ENCODE assay signal across 10 cellular contexts in genomic region chr13:111005808-111006494, GRCh38.
A peak's percentile ranks its signal among the peaks of the same experiment; 100 is the strongest.
DNase-seq lines count a peak whose midpoint lies in the region; TF ChIP-seq lines count a peak whose summit lies in the region.
"Had no signal": no experiment of that assay in that cellular context is flagged by ENCODE, and none has a peak within 500 bp of the region (broad histone marks: within the 10 kb centered on the region; RNA-seq: fewer than 3 reads in every experiment).

No MANE protein-coding gene starts in this region.

- H3K4me1 Mint-ChIP-seq in activated T-helper 2 cell treated with anti-CD3 and anti-CD28 coated beads, Interferon-gamma antibody, Interleukin-2, Interleukin-4, amounts not matched to agents 10 μg/mL and 5 μg/mL and 100 μg/mL, durations not matched to agents 14 hours and 24 hours and 36 hours (ENCODE audit: low read depth), result peaks cover under 1% of the 10 kb centered on the region
- H3K4me1 Mint-ChIP-seq in activated naive CD4-positive, alpha-beta T cell treated with anti-CD3 and anti-CD28 coated beads, Interleukin-2, amount 10 ng/mL, durations not matched to agents 7 days and 5 days, result peaks cover 2% of the 10 kb centered on the region

- CTCF ChIA-PET in PC-9 (lab: Charles Lee), result no interaction called here
- CTCF ChIA-PET in activated naive CD4-positive, alpha-beta T cell treated with anti-CD3 and anti-CD28 coated beads, Interleukin-2, amount 10 ng/mL, durations not matched to agents 7 days and 5 days (lab: Charles Lee), result interaction anchor here (1.2 kb wide), 1 partner anchor 61 kb away, joined by 3 read pairs; no protein-coding TSS in a partner anchor

- BruUV-seq in PC-9 (replicated peaks; lab: Mats Ljungman, UMichigan), result TSS peak; percentile 81

- no peak overlapping the region for H3K4me2 ChIP-seq in PC-9

- H3K4me1 ChIP-seq in PC-9 (replicated peaks; ENCODE audit: insufficient read depth) (no peaks in the 10 kb centered on the region), esophagus squamous epithelium (peaks cover 0 to 24% (median 5%) of the 10 kb centered on the region in 3 donors), mucosa of stomach (ENCODE audit: control insufficient read depth, insufficient read depth, low read length) (peaks cover 12% of the 10 kb centered on the region), tibial nerve (peaks cover 0 to 33% (median 7%) of the 10 kb centered on the region in 4 donors)

- no peaks in the 10 kb centered on the region for H4K20me1 ChIP-seq in PC-9 (ENCODE audit: insufficient read depth)

- H3K9me3 ChIP-seq in PC-9 (ENCODE audit: insufficient read depth, low read depth) (no peaks in the 10 kb centered on the region), esophagus squamous epithelium (no peaks in the 10 kb centered on the region), mucosa of stomach (ENCODE audit: control insufficient read depth, low read length) (no peaks in the 10 kb centered on the region), tibial nerve (no peaks in the 10 kb centered on the region)

- POLR2A ChIA-PET in PC-9 (lab: Charles Lee; ENCODE audit: unreplicated experiment), result interaction anchor here (0.6 kb wide), 1 partner anchor 294 kb away, joined by 16 read pairs; no protein-coding TSS in a partner anchor

- H3K79me2 ChIP-seq in PC-9 (ENCODE audit: low read depth), result no peaks in the 10 kb centered on the region

- no peaks in the 10 kb centered on the region for H3K9me2 ChIP-seq in PC-9 (ENCODE audit: insufficient read depth)

- peaks cover 18% of the 10 kb centered on the region for H3K27me3 Mint-ChIP-seq in activated T-helper 2 cell treated with anti-CD3 and anti-CD28 coated beads, Interferon-gamma antibody, Interleukin-2, Interleukin-4, amounts not matched to agents 10 μg/mL and 5 μg/mL and 100 μg/mL, durations not matched to agents 14 hours and 24 hours and 36 hours (ENCODE audit: low read depth)
- peaks cover 23% of the 10 kb centered on the region for H3K27me3 Mint-ChIP-seq in activated naive CD4-positive, alpha-beta T cell treated with anti-CD3 and anti-CD28 coated beads, Interleukin-2, amount 10 ng/mL, durations not matched to agents 7 days and 5 days

- H3K36me3 ChIP-seq in PC-9 (ENCODE audit: low read depth), result no peaks in the 10 kb centered on the region
- no peaks in the 10 kb centered on the region for H3K36me3 ChIP-seq in esophagus squamous epithelium
- no peaks in the 10 kb centered on the region for H3K36me3 ChIP-seq in mucosa of stomach (ENCODE audit: control insufficient read depth, insufficient read depth, low read length)
- no peaks in the 10 kb centered on the region for H3K36me3 ChIP-seq in tibial nerve
- H3K36me3 ChIP-seq: cardiac muscle cell had no signal

- no peak overlapping the region for H3K4me3 Mint-ChIP-seq in activated T-helper 2 cell treated with anti-CD3 and anti-CD28 coated beads, Interferon-gamma antibody, Interleukin-2, Interleukin-4, amounts not matched to agents 10 μg/mL and 5 μg/mL and 100 μg/mL, durations not matched to agents 14 hours and 24 hours and 36 hours (ENCODE audit: low read depth)
- no peak overlapping the region for H3K4me3 Mint-ChIP-seq in activated naive CD4-positive, alpha-beta T cell treated with anti-CD3 and anti-CD28 coated beads, Interleukin-2, amount 10 ng/mL, durations not matched to agents 7 days and 5 days

- intact Hi-C loops in PC-9 (cut with micrococcal nuclease; ENCODE audit: unreplicated experiment) (no loop called here), esophagus squamous epithelium (cut with DNase I) (no loop called here)
- intact Hi-C loops in activated T-helper 2 cell treated with anti-CD3 and anti-CD28 coated beads, Interferon-gamma antibody, Interleukin-2, Interleukin-4, amounts not matched to agents 10 μg/mL and 5 μg/mL and 100 μg/mL, durations not matched to agents 14 hours and 24 hours and 36 hours (cut with micrococcal nuclease), result no loop called here

- H3K27me3 ChIP-seq in PC-9 (ENCODE audit: insufficient read depth, low read depth), result no peaks in the 10 kb centered on the region
- H3K27me3 ChIP-seq in esophagus squamous epithelium, result no peaks in the 10 kb centered on the region
- H3K27me3 ChIP-seq in mucosa of stomach (ENCODE audit: control insufficient read depth, insufficient read depth, low read length), result no peaks in the 10 kb centered on the region
- H3K27me3 ChIP-seq in tibial nerve, result no peaks in the 10 kb centered on the region

- TF ChIP-seq CTCF in PC-9 (conservative IDR thresholded peaks at IDR 0.05), result no peak
- TF ChIP-seq CTCF in esophagus squamous epithelium (IDR thresholded peaks at IDR 0.05), result no peak
- no peak for TF ChIP-seq CTCF in tibial nerve (IDR thresholded peaks at IDR 0.05)

- H3K9me3 Mint-ChIP-seq in activated T-helper 2 cell treated with anti-CD3 and anti-CD28 coated beads, Interferon-gamma antibody, Interleukin-2, Interleukin-4, amounts not matched to agents 10 μg/mL and 5 μg/mL and 100 μg/mL, durations not matched to agents 14 hours and 24 hours and 36 hours, result no peaks in the 10 kb centered on the region
- H3K9me3 Mint-ChIP-seq in activated naive CD4-positive, alpha-beta T cell treated with anti-CD3 and anti-CD28 coated beads, Interleukin-2, amount 10 ng/mL, durations not matched to agents 7 days and 5 days, result no peaks in the 10 kb centered on the region

- TF ChIP-seq EP300 in tibial nerve (IDR thresholded peaks at IDR 0.05), result no peak

- H3F3A ChIP-seq in PC-9 (ENCODE audit: insufficient read depth, low read depth), result no peaks in the 10 kb centered on the region

- 56 to 57% methylated on average over 16 of the region's 16 CpGs for WGBS in esophagus squamous epithelium, 2 donors
- 42 to 48% methylated on average over 16 of the region's 16 CpGs for WGBS in tibial nerve, 2 donors

- H3K4me3 ChIP-seq in PC-9 (no peak overlapping the region), esophagus squamous epithelium (peak overlapping the region in 1 of 4 donors; percentile 46), mucosa of stomach (ENCODE audit: low read length) (no peak overlapping the region), tibial nerve (no peak overlapping the region)
- H3K4me3 ChIP-seq: cardiac muscle cell had no signal

- H3K36me3 Mint-ChIP-seq in activated T-helper 2 cell treated with anti-CD3 and anti-CD28 coated beads, Interferon-gamma antibody, Interleukin-2, Interleukin-4, amounts not matched to agents 10 μg/mL and 5 μg/mL and 100 μg/mL, durations not matched to agents 14 hours and 24 hours and 36 hours (ENCODE audit: low read depth), result no peaks in the 10 kb centered on the region
- no peaks in the 10 kb centered on the region for H3K36me3 Mint-ChIP-seq in activated naive CD4-positive, alpha-beta T cell treated with anti-CD3 and anti-CD28 coated beads, Interleukin-2, amount 10 ng/mL, durations not matched to agents 7 days and 5 days

- H2AFZ ChIP-seq in PC-9, result no peak overlapping the region

- no peak for TF ChIP-seq POLR2A in esophagus squamous epithelium (IDR thresholded peaks at IDR 0.05)
- no peak for TF ChIP-seq POLR2A in tibial nerve (IDR thresholded peaks at IDR 0.05)

- H3K9ac ChIP-seq in mucosa of stomach (ENCODE audit: low read length), result peak overlapping the region; percentile 40

- DNase-seq in PC-9 (no peak), esophagus squamous epithelium (lab: John Stamatoyannopoulos, UW) (no peak), tibial nerve (ENCODE audit: low spot score in 2 of 2) (peak in 1 of 2 donors; percentile 31), T-helper 1 cell (no peak), Kasumi-1 (lab: John Stamatoyannopoulos, UW) (no peak)
- no peak for DNase-seq in activated T-helper 2 cell treated with anti-CD3 and anti-CD28 coated beads, Interferon-gamma antibody, Interleukin-2, Interleukin-4, amounts not matched to agents 10 μg/mL and 5 μg/mL and 100 μg/mL, durations not matched to agents 14 hours and 24 hours and 36 hours (ENCODE audit: low spot score)
- DNase-seq in activated naive CD4-positive, alpha-beta T cell treated with anti-CD3 and anti-CD28 coated beads, Interleukin-2, amount 10 ng/mL, durations not matched to agents 7 days and 5 days, result no peak
- DNase-seq: NCI-H526 treated with DMSO at 0.1 percent for 48 hours had no signal

- H3K27ac Mint-ChIP-seq in activated T-helper 2 cell treated with anti-CD3 and anti-CD28 coated beads, Interferon-gamma antibody, Interleukin-2, Interleukin-4, amounts not matched to agents 10 μg/mL and 5 μg/mL and 100 μg/mL, durations not matched to agents 14 hours and 24 hours and 36 hours, result no peak overlapping the region
- no peak overlapping the region for H3K27ac Mint-ChIP-seq in activated naive CD4-positive, alpha-beta T cell treated with anti-CD3 and anti-CD28 coated beads, Interleukin-2, amount 10 ng/mL, durations not matched to agents 7 days and 5 days

- no peak overlapping the region for H3K27ac ChIP-seq in PC-9
- peak overlapping the region; percentile 53 to 88 (median 82) for H3K27ac ChIP-seq in esophagus squamous epithelium
- peak overlapping the region; percentile 69 to 88 (median 82) for H3K27ac ChIP-seq in tibial nerve
- H3K27ac ChIP-seq: cardiac muscle cell had no signal
